1 cellular context compared by ENCODE assay signal in the genomic region with DNA sequence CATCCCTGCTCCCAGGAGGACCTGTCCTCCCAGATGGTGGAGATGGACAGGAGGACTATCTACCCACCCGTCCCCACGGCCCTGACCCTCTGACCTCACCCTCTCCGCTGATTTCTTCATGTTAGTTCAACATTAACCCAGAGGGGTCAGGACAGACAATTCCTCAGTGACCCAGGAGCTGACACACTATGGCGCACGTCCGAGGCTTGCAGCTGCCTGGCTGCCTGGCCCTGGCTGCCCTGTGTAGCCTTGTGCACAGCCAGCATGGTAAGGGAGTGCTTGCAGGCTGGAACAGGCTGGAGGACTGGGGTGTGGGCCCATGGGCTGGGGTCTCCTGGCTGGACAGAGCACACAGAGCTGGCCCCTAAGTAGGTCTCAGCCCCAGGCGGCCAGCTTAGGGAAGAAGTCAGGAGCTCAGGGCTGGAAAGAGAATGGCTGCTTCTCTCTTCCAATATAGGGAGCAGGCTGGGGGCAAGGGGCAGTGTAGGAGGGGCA.
A peak's percentile ranks its signal among the peaks of the same experiment; 100 is the strongest.
TF ChIP-seq lines count a peak whose summit lies in the region.

A gene (plus strand): TSS at position 166 of the 495 bp plus-strand sequence. CDS start 23 bp downstream, at position 189.

TF ChIP-seq in HepG2, 621 proteins besides CTCF, POLR2A, EP300 and RAD21 (continued from another document and continues in another):
- TF ChIP-seq, protein P1, sequence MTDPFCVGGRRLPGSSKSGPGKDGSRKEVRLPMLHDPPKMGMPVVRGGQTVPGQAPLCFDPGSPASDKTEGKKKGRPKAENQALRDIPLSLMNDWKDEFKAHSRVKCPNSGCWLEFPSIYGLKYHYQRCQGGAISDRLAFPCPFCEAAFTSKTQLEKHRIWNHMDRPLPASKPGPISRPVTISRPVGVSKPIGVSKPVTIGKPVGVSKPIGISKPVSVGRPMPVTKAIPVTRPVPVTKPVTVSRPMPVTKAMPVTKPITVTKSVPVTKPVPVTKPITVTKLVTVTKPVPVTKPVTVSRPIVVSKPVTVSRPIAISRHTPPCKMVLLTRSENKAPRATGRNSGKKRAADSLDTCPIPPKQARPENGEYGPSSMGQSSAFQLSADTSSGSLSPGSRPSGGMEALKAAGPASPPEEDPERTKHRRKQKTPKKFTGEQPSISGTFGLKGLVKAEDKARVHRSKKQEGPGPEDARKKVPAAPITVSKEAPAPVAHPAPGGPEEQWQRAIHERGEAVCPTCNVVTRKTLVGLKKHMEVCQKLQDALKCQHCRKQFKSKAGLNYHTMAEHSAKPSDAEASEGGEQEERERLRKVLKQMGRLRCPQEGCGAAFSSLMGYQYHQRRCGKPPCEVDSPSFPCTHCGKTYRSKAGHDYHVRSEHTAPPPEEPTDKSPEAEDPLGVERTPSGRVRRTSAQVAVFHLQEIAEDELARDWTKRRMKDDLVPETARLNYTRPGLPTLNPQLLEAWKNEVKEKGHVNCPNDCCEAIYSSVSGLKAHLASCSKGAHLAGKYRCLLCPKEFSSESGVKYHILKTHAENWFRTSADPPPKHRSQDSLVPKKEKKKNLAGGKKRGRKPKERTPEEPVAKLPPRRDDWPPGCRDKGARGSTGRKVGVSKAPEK (CRISPR knock-in tag; IDR thresholded peaks at IDR 0.05; ENCODE audit: borderline replicate concordance): no peak
- 0 out of 2 replicates have a peak, but pooled peaks have one; percentile 11 for TF ChIP-seq ZNF564 (CRISPR knock-in tag; IDR thresholded peaks at IDR 0.05)
- TF ChIP-seq, protein P2, sequence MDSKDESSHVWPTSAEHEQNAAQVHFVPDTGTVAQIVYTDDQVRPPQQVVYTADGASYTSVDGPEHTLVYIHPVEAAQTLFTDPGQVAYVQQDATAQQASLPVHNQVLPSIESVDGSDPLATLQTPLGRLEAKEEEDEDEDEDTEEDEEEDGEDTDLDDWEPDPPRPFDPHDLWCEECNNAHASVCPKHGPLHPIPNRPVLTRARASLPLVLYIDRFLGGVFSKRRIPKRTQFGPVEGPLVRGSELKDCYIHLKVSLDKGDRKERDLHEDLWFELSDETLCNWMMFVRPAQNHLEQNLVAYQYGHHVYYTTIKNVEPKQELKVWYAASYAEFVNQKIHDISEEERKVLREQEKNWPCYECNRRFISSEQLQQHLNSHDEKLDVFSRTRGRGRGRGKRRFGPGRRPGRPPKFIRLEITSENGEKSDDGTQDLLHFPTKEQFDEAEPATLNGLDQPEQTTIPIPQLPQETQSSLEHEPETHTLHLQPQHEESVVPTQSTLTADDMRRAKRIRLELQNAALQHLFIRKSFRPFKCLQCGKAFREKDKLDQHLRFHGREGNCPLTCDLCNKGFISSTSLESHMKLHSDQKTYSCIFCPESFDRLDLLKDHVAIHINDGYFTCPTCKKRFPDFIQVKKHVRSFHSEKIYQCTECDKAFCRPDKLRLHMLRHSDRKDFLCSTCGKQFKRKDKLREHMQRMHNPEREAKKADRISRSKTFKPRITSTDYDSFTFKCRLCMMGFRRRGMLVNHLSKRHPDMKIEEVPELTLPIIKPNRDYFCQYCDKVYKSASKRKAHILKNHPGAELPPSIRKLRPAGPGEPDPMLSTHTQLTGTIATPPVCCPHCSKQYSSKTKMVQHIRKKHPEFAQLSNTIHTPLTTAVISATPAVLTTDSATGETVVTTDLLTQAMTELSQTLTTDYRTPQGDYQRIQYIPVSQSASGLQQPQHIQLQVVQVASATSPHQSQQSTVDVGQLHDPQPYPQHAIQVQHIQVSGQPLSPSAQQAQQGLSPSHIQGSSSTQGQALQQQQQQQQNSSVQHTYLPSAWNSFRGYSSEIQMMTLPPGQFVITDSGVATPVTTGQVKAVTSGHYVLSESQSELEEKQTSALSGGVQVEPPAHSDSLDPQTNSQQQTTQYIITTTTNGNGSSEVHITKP (CRISPR knock-in tag; IDR thresholded peaks at IDR 0.05; ENCODE audit: low read depth): no peak; the same call in 1 of the 2 replicates
- TF ChIP-seq, protein P3, sequence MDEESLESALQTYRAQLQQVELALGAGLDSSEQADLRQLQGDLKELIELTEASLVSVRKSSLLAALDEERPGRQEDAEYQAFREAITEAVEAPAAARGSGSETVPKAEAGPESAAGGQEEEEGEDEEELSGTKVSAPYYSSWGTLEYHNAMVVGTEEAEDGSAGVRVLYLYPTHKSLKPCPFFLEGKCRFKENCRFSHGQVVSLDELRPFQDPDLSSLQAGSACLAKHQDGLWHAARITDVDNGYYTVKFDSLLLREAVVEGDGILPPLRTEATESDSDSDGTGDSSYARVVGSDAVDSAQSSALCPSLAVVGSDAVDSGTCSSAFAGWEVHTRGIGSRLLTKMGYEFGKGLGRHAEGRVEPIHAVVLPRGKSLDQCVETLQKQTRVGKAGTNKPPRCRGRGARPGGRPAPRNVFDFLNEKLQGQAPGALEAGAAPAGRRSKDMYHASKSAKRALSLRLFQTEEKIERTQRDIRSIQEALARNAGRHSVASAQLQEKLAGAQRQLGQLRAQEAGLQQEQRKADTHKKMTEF (CRISPR knock-in tag; IDR thresholded peaks at IDR 0.05): peak; percentile 46
- TF ChIP-seq BCL6 (CRISPR knock-in tag; IDR thresholded peaks at IDR 0.05): peak; percentile 85
- TF ChIP-seq, protein P4, sequence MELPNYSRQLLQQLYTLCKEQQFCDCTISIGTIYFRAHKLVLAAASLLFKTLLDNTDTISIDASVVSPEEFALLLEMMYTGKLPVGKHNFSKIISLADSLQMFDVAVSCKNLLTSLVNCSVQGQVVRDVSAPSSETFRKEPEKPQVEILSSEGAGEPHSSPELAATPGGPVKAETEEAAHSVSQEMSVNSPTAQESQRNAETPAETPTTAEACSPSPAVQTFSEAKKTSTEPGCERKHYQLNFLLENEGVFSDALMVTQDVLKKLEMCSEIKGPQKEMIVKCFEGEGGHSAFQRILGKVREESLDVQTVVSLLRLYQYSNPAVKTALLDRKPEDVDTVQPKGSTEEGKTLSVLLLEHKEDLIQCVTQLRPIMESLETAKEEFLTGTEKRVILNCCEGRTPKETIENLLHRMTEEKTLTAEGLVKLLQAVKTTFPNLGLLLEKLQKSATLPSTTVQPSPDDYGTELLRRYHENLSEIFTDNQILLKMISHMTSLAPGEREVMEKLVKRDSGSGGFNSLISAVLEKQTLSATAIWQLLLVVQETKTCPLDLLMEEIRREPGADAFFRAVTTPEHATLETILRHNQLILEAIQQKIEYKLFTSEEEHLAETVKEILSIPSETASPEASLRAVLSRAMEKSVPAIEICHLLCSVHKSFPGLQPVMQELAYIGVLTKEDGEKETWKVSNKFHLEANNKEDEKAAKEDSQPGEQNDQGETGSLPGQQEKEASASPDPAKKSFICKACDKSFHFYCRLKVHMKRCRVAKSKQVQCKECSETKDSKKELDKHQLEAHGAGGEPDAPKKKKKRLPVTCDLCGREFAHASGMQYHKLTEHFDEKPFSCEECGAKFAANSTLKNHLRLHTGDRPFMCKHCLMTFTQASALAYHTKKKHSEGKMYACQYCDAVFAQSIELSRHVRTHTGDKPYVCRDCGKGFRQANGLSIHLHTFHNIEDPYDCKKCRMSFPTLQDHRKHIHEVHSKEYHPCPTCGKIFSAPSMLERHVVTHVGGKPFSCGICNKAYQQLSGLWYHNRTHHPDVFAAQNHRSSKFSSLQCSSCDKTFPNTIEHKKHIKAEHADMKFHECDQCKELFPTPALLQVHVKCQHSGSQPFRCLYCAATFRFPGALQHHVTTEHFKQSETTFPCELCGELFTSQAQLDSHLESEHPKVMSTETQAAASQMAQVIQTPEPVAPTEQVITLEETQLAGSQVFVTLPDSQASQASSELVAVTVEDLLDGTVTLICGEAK (IDR thresholded peaks at IDR 0.05): no peak
- TF ChIP-seq, protein P4 (CRISPR knock-in tag; IDR thresholded peaks at IDR 0.05): peak; percentile 32; the same call in 1 of the 2 replicates
- no peak for TF ChIP-seq CENPX (CRISPR knock-in tag; IDR thresholded peaks at IDR 0.05)
- no peak for TF ChIP-seq PLRG1 (conservative IDR thresholded peaks at IDR 0.05)
- TF ChIP-seq RFX3 (CRISPR knock-in tag; IDR thresholded peaks at IDR 0.05): no peak
- TF ChIP-seq, protein P5, sequence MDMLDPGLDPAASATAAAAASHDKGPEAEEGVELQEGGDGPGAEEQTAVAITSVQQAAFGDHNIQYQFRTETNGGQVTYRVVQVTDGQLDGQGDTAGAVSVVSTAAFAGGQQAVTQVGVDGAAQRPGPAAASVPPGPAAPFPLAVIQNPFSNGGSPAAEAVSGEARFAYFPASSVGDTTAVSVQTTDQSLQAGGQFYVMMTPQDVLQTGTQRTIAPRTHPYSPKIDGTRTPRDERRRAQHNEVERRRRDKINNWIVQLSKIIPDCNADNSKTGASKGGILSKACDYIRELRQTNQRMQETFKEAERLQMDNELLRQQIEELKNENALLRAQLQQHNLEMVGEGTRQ (IDR thresholded peaks at IDR 0.05; ENCODE audit: low read depth, low read length): no peak
- TF ChIP-seq, protein P5 (CRISPR knock-in tag; IDR thresholded peaks at IDR 0.05; ENCODE audit: borderline replicate concordance): no peak
- no peak for TF ChIP-seq ZNF879 (CRISPR knock-in tag; IDR thresholded peaks at IDR 0.05)
- TF ChIP-seq ZNF101 (CRISPR knock-in tag; IDR thresholded peaks at IDR 0.05; ENCODE audit: borderline replicate concordance, low read depth): no peak
- peak; percentile 11; the same call in 1 of the 2 replicates for TF ChIP-seq ZSCAN31 (CRISPR knock-in tag; IDR thresholded peaks at IDR 0.05; ENCODE audit: low read depth)
- TF ChIP-seq NFIB (CRISPR knock-in tag; IDR thresholded peaks at IDR 0.05; ENCODE audit: borderline replicate concordance): no peak
- peak; percentile 85 for TF ChIP-seq MYC (CRISPR knock-in tag; IDR thresholded peaks at IDR 0.05; ENCODE audit: borderline replicate concordance)
- TF ChIP-seq ZNF460 (CRISPR knock-in tag; IDR thresholded peaks at IDR 0.05; ENCODE audit: borderline replicate concordance): peak; percentile 42; the same call in 1 of the 2 replicates
- no peak; the same call in 1 of the 2 replicates for TF ChIP-seq RFXAP (CRISPR knock-in tag; IDR thresholded peaks at IDR 0.05; ENCODE audit: borderline replicate concordance)
- TF ChIP-seq SIN3A (IDR thresholded peaks at IDR 0.05; ENCODE audit: borderline replicate concordance, low read depth, low read length): peak; percentile 96
- no peak; the same call in 1 of the 2 replicates for TF ChIP-seq ZNF253 (CRISPR knock-in tag; IDR thresholded peaks at IDR 0.05; ENCODE audit: borderline replicate concordance)
- TF ChIP-seq, protein P6, sequence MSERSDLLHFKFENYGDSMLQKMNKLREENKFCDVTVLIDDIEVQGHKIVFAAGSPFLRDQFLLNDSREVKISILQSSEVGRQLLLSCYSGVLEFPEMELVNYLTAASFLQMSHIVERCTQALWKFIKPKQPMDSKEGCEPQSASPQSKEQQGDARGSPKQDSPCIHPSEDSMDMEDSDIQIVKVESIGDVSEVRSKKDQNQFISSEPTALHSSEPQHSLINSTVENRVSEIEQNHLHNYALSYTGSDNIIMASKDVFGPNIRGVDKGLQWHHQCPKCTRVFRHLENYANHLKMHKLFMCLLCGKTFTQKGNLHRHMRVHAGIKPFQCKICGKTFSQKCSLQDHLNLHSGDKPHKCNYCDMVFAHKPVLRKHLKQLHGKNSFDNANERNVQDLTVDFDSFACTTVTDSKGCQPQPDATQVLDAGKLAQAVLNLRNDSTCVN (CRISPR knock-in tag; IDR thresholded peaks at IDR 0.05; ENCODE audit: borderline replicate concordance): peak; percentile 67; the same call in 1 of the 2 replicates
- no peak; the same call in 1 of the 2 replicates for TF ChIP-seq PAF1 (CRISPR knock-in tag; IDR thresholded peaks at IDR 0.05)
- TF ChIP-seq, protein P7, sequence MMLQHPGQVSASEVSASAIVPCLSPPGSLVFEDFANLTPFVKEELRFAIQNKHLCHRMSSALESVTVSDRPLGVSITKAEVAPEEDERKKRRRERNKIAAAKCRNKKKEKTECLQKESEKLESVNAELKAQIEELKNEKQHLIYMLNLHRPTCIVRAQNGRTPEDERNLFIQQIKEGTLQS (CRISPR knock-in tag; IDR thresholded peaks at IDR 0.05): peak; percentile 53
- TF ChIP-seq, protein P8, sequence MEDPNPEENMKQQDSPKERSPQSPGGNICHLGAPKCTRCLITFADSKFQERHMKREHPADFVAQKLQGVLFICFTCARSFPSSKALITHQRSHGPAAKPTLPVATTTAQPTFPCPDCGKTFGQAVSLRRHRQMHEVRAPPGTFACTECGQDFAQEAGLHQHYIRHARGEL (CRISPR knock-in tag; IDR thresholded peaks at IDR 0.05): 0 out of 2 replicates have a peak, but pooled peaks have one; percentile 30
- no peak for TF ChIP-seq ZNF367 (CRISPR knock-in tag; IDR thresholded peaks at IDR 0.05; ENCODE audit: borderline replicate concordance)
- no peak for TF ChIP-seq ZNF780A (CRISPR knock-in tag; IDR thresholded peaks at IDR 0.05)
- peak; percentile 51; the same call in 1 of the 2 replicates for TF ChIP-seq ZNF34 (CRISPR knock-in tag; IDR thresholded peaks at IDR 0.05; ENCODE audit: borderline replicate concordance)
- TF ChIP-seq MXI1 (IDR thresholded peaks at IDR 0.05; ENCODE audit: borderline replicate concordance, low read depth, low read length): peak; percentile 85; the same call in 1 of the 3 replicates
- no peak for TF ChIP-seq ATF7 (IDR thresholded peaks at IDR 0.05)
- peak; percentile 34 for TF ChIP-seq ATF7 (CRISPR knock-in tag; IDR thresholded peaks at IDR 0.05)
- peak; percentile 19 for TF ChIP-seq ZNF543 (CRISPR knock-in tag; IDR thresholded peaks at IDR 0.05)
- TF ChIP-seq RARA (CRISPR knock-in tag; IDR thresholded peaks at IDR 0.05): peak; percentile 99
- no peak for TF ChIP-seq SUZ12 (IDR thresholded peaks at IDR 0.05; ENCODE audit: low read depth, low read length)
- TF ChIP-seq SNRNP70 (IDR thresholded peaks at IDR 0.05; ENCODE audit: low read depth, low read length): no peak
